In genomic region chr6:43060755-43061633, GRCh38 we compare ENCODE assay signal across 10 cellular contexts. TPM values are rescaled to one million over a fixed set of nuclear protein-coding genes. Genes with fewer than 3 reads are reported as not detected.
A peak's percentile ranks its signal among the peaks of the same experiment; 100 is the strongest.
DNase-seq lines count a peak whose midpoint lies in the region; ATAC-seq, FAIRE-seq and TF ChIP-seq lines count a peak whose summit lies in the region.
"Had no signal": no experiment of that assay in that cellular context is flagged by ENCODE, and none has a peak within 500 bp of the region (broad histone marks: within the 10 kb centered on the region; RNA-seq: fewer than 3 reads in every experiment).

No MANE protein-coding gene starts in this region.

- H3K27ac Mint-ChIP-seq in T-helper 1 cell treated with Interleukin-12 subunit alpha and Interleukin-12 subunit beta and Interleukin-4 antibody, amounts not matched to agents 30 μg/mL and 1 μg/mL, for 36 hours = peak overlapping the region; percentile 58
- no peak overlapping the region for H3K27ac Mint-ChIP-seq in activated CD4-positive, alpha-beta memory T cell treated with anti-CD3 and anti-CD28 coated beads for 36 hours
- H3K27ac Mint-ChIP-seq in stimulated activated effector memory CD8-positive, alpha-beta T cell treated with anti-CD3 and anti-CD28 coated beads, Interleukin-12 subunit alpha, Interleukin-12 subunit beta, amount 100 ng/mL, for 72 hours = peak overlapping the region; percentile 98

- H3K9me3 Mint-ChIP-seq in T-helper 1 cell treated with Interleukin-12 subunit alpha and Interleukin-12 subunit beta and Interleukin-4 antibody, amounts not matched to agents 30 μg/mL and 1 μg/mL, for 36 hours = no peaks in the 10 kb centered on the region
- H3K9me3 Mint-ChIP-seq in activated CD4-positive, alpha-beta memory T cell treated with anti-CD3 and anti-CD28 coated beads for 36 hours = no peaks in the 10 kb centered on the region
- H3K9me3 Mint-ChIP-seq in stimulated activated effector memory CD8-positive, alpha-beta T cell treated with anti-CD3 and anti-CD28 coated beads, Interleukin-12 subunit alpha, Interleukin-12 subunit beta, amount 100 ng/mL, for 72 hours = no peaks in the 10 kb centered on the region

- no peaks in the 10 kb centered on the region for H3K27me3 Mint-ChIP-seq in T-helper 1 cell treated with Interleukin-12 subunit alpha and Interleukin-12 subunit beta and Interleukin-4 antibody, amounts not matched to agents 30 μg/mL and 1 μg/mL, for 36 hours (ENCODE audit: low read depth)
- no peaks in the 10 kb centered on the region for H3K27me3 Mint-ChIP-seq in activated CD4-positive, alpha-beta memory T cell treated with anti-CD3 and anti-CD28 coated beads for 36 hours

- no peaks in the 10 kb centered on the region for H3K9me3 ChIP-seq in kidney (ENCODE audit: control insufficient read depth in 1 of 2, low read length in 2 of 2)

- no peak for FAIRE-seq in kidney (lab: Jason Lieb, UNC)
- FAIRE-seq: A204.1 had no signal

- DNase-seq in T-helper 1 cell (no peak), kidney (no peak), dermis blood vessel endothelial cell (no peak), NCI-H2227 treated with DMSO at 0.1 percent for 48 hours (lab: John Stamatoyannopoulos, UW) (no peak)
- DNase-seq in activated CD4-positive, alpha-beta memory T cell treated with anti-CD3 and anti-CD28 coated beads for 36 hours = no peak
- no peak for DNase-seq in stimulated activated effector memory CD8-positive, alpha-beta T cell treated with anti-CD3 and anti-CD28 coated beads, Interleukin-12 subunit alpha, Interleukin-12 subunit beta, amount 100 ng/mL, for 72 hours (ENCODE audit: low spot score in 2 of 2)
- DNase-seq: left cardiac atrium had no signal

- peak overlapping the region; percentile 89 for H3K4me3 Mint-ChIP-seq in T-helper 1 cell treated with Interleukin-12 subunit alpha and Interleukin-12 subunit beta and Interleukin-4 antibody, amounts not matched to agents 30 μg/mL and 1 μg/mL, for 36 hours
- H3K4me3 Mint-ChIP-seq in activated CD4-positive, alpha-beta memory T cell treated with anti-CD3 and anti-CD28 coated beads for 36 hours = peak overlapping the region; percentile 89
- peak overlapping the region; percentile 86 for H3K4me3 Mint-ChIP-seq in stimulated activated effector memory CD8-positive, alpha-beta T cell treated with anti-CD3 and anti-CD28 coated beads, Interleukin-12 subunit alpha, Interleukin-12 subunit beta, amount 100 ng/mL, for 72 hours

- H3K36me3 Mint-ChIP-seq in T-helper 1 cell treated with Interleukin-12 subunit alpha and Interleukin-12 subunit beta and Interleukin-4 antibody, amounts not matched to agents 30 μg/mL and 1 μg/mL, for 36 hours (ENCODE audit: low read depth) = peaks cover 13% of the 10 kb centered on the region
- peaks cover 6% of the 10 kb centered on the region for H3K36me3 Mint-ChIP-seq in activated CD4-positive, alpha-beta memory T cell treated with anti-CD3 and anti-CD28 coated beads for 36 hours
- peaks cover 39% of the 10 kb centered on the region for H3K36me3 Mint-ChIP-seq in stimulated activated effector memory CD8-positive, alpha-beta T cell treated with anti-CD3 and anti-CD28 coated beads, Interleukin-12 subunit alpha, Interleukin-12 subunit beta, amount 100 ng/mL, for 72 hours

- H3K9ac ChIP-seq in kidney (ENCODE audit: low read length in 2 of 2) = peak overlapping the region; percentile 2 to 74

- peaks cover 15 to 32% of the 10 kb centered on the region in 2 donors for H3K36me3 ChIP-seq in kidney (ENCODE audit: control insufficient read depth in 1 of 2, insufficient read depth in 2 of 2, low read length in 2 of 2)

- H3K4me1 Mint-ChIP-seq in T-helper 1 cell treated with Interleukin-12 subunit alpha and Interleukin-12 subunit beta and Interleukin-4 antibody, amounts not matched to agents 30 μg/mL and 1 μg/mL, for 36 hours (ENCODE audit: low read depth) = peaks cover 23% of the 10 kb centered on the region
- peaks cover 29% of the 10 kb centered on the region for H3K4me1 Mint-ChIP-seq in activated CD4-positive, alpha-beta memory T cell treated with anti-CD3 and anti-CD28 coated beads for 36 hours (ENCODE audit: low read depth)
- H3K4me1 Mint-ChIP-seq in stimulated activated effector memory CD8-positive, alpha-beta T cell treated with anti-CD3 and anti-CD28 coated beads, Interleukin-12 subunit alpha, Interleukin-12 subunit beta, amount 100 ng/mL, for 72 hours = peaks cover 32% of the 10 kb centered on the region

- H3K27ac ChIP-seq in kidney (ENCODE audit: low read depth in 2 of 2, low read length in 2 of 2) = no peak overlapping the region

- CTCF ChIA-PET in activated CD4-positive, alpha-beta memory T cell treated with anti-CD3 and anti-CD28 coated beads for 36 hours (lab: Charles Lee) = interaction anchor here (0.8 to 1.4 kb wide), 4 partner anchors 9 to 131 kb away, joined by 3 to 10 read pairs (median 4); no protein-coding TSS in a partner anchor

- POLR2A ChIA-PET in activated CD4-positive, alpha-beta memory T cell treated with anti-CD3 and anti-CD28 coated beads for 36 hours (lab: Charles Lee) = no interaction called here

- no peak for ATAC-seq in stimulated activated effector memory CD8-positive, alpha-beta T cell treated with anti-CD3 and anti-CD28 coated beads, Interleukin-12 subunit alpha, Interleukin-12 subunit beta, amount 100 ng/mL, for 72 hours
- ATAC-seq in GM21786 (IDR thresholded peaks at IDR 0.05; ENCODE audit: unreplicated experiment) = no peak

- intact Hi-C loops in activated CD4-positive, alpha-beta memory T cell treated with anti-CD3 and anti-CD28 coated beads for 36 hours (cut with micrococcal nuclease) = no loop called here
- intact Hi-C loops in kidney (cut with DNase I) = no loop called here

- no peak for TF ChIP-seq CTCF in kidney (IDR thresholded peaks at IDR 0.05; ENCODE audit: borderline replicate concordance, extremely low read depth, insufficient read depth)

- H3K4me1 ChIP-seq in kidney (ENCODE audit: control insufficient read depth in 1 of 2, insufficient read depth in 1 of 2, low read depth in 1 of 2, low read length in 2 of 2) = peaks cover 3 to 30% of the 10 kb centered on the region in 2 donors

- peak overlapping the region; percentile 96 to 99 for H3K4me3 ChIP-seq in kidney (ENCODE audit: low read length in 2 of 2)

RNA-seq across cellular contexts. Expression of gene KLC4, which starts 1.6 kb away (rescaled TPM):
- 10 to 100 TPM; 11.0 to 11.9 TPM for total RNA-seq in activated CD4-positive, alpha-beta memory T cell treated with anti-CD3 and anti-CD28 coated beads for 36 hours
- total RNA-seq in kidney (33.7 TPM), dermis blood vessel endothelial cell (17.3 and 19.9 TPM in 2 replicates)
- 39.0 TPM for polyA plus RNA-seq in kidney (ENCODE audit: insufficient read depth, low read depth, low replicate concordance)

RNA-seq across cellular contexts. Expression of gene MRPL2, which starts 1.8 kb away (rescaled TPM):
- 10 to 100 TPM; 91.0 to 95.4 TPM for total RNA-seq in activated CD4-positive, alpha-beta memory T cell treated with anti-CD3 and anti-CD28 coated beads for 36 hours
- total RNA-seq in kidney (56.6 TPM), dermis blood vessel endothelial cell (18.5 and 19.4 TPM in 2 replicates)
- 127 TPM for polyA plus RNA-seq in kidney (ENCODE audit: insufficient read depth, low read depth, low replicate concordance)

RNA-seq across cellular contexts. Expression of gene CUL7, which starts 7.3 kb away (rescaled TPM):
- 10 to 100 TPM; 23.2 to 23.8 TPM for total RNA-seq in activated CD4-positive, alpha-beta memory T cell treated with anti-CD3 and anti-CD28 coated beads for 36 hours
- total RNA-seq in kidney = 24.5 TPM
- 10.1 TPM for polyA plus RNA-seq in kidney (ENCODE audit: insufficient read depth, low read depth, low replicate concordance)
- total RNA-seq in dermis blood vessel endothelial cell = 38.9 and 39.5 TPM in 2 replicates

RNA-seq across cellular contexts. Expression of gene PTK7, which starts 15.1 kb away (rescaled TPM):
- 1 to 10 TPM; 1.3 to 1.5 TPM for total RNA-seq in activated CD4-positive, alpha-beta memory T cell treated with anti-CD3 and anti-CD28 coated beads for 36 hours
- total RNA-seq in kidney = 55.2 TPM
- polyA plus RNA-seq in kidney (ENCODE audit: insufficient read depth, low read depth, low replicate concordance) = 26.0 TPM
- total RNA-seq in dermis blood vessel endothelial cell = 23.0 and 29.9 TPM in 2 replicates

RNA-seq across cellular contexts. Expression of gene RRP36, which starts 39.6 kb away (rescaled TPM):
- 10 to 100 TPM; 54.0 to 55.6 TPM for total RNA-seq in activated CD4-positive, alpha-beta memory T cell treated with anti-CD3 and anti-CD28 coated beads for 36 hours
- total RNA-seq in kidney (49.2 TPM), dermis blood vessel endothelial cell (100 and 147 TPM in 2 replicates)
- 55.2 TPM for polyA plus RNA-seq in kidney (ENCODE audit: insufficient read depth, low read depth, low replicate concordance)
